Comparison of ENCODE assay signal across 1 cellular context in the genomic region with DNA sequence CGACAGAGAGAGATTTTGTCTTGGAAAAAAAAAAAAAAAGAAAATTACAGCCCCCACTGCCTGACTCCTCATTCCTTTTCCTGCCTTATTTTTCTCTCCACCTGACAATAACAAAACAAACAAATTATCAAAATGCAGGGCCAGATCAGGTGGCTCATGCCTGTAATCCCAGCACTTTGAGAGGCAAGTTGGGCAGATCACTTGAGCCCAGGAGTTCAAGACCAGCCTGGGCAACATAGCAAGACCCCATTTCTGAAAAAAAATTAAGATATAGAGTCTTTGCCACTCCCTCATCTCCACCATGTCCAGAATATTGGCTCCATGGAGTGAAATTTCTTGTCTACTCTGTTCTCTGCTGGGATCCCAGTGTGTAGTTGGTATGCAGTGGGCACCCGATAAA.
TF ChIP-seq lines count a peak whose summit lies in the region.

No MANE protein-coding gene starts in this region.

TF ChIP-seq in HEK293, 187 proteins besides CTCF, POLR2A, EP300 and RAD21 (continued from another document):
- no peak for TF ChIP-seq ZBTB6 (tag by site-specific recombination; IDR thresholded peaks at IDR 0.05)
